ENCODE assay signal across 8 cellular contexts in genomic region chr12:34022079-34022830, GRCh38. TPM values are rescaled to one million over a fixed set of nuclear protein-coding genes. Genes with fewer than 3 reads are reported as not detected.
A peak's percentile ranks its signal among the peaks of the same experiment; 100 is the strongest.
DNase-seq lines count a peak whose midpoint lies in the region; ATAC-seq and TF ChIP-seq lines count a peak whose summit lies in the region.

TSS of gene ALG10 (plus strand) at chr12:34022496. CDS start at chr12:34022600, 104 bp downstream.

- peak within 1 kb of the TSS; percentile 88 for H3K27ac ChIP-seq in CD4-positive, alpha-beta T cell (ENCODE audit: low read depth, low read length)
- H3K27ac ChIP-seq in liver (ENCODE audit: low read depth in 1 of 2, low read length in 2 of 2) = peak within 1 kb of the TSS; percentile 74 to 77

- intact Hi-C loops in CD4-positive, alpha-beta T cell (cut with DNase I, micrococcal nuclease) = loop anchor here (1.0 to 5.0 kb wide), 4 partner anchors 1266 to 1655 kb away; partner anchors contain the start of gene DNM1L (in 1 of the 2)

- peaks cover 40% of the 10 kb centered on the region for H3K4me1 Mint-ChIP-seq in CD4-positive, alpha-beta T cell (ENCODE audit: low read depth)

- H3K9me3 Mint-ChIP-seq in CD4-positive, alpha-beta T cell = no peaks in the 10 kb centered on the region

- H3K4me3 Mint-ChIP-seq in CD4-positive, alpha-beta T cell = peak within 1 kb of the TSS; percentile 96

- H3K9ac ChIP-seq in liver (ENCODE audit: low read depth in 1 of 2, low read length in 2 of 2) = peak within 1 kb of the TSS; percentile 78 to 84

- ATAC-seq in CD4-positive, alpha-beta T cell (ENCODE audit: poor library complexity) = peak; percentile 96
- ATAC-seq in GM19397 (IDR thresholded peaks at IDR 0.05; ENCODE audit: unreplicated experiment) (peak; percentile 100), HG03571 (IDR thresholded peaks at IDR 0.05; ENCODE audit: unreplicated experiment) (peak; percentile 100)

- CTCF ChIA-PET in CD4-positive, alpha-beta T cell (lab: Charles Lee) = interaction anchor here (0.6 to 1.7 kb wide), 7 partner anchors 11 to 1475 kb away, joined by 3 to 13 read pairs (median 3); partner anchors contain the start of genes DNM1L and YARS2

- DNase-seq in CD4-positive, alpha-beta T cell = peak; percentile 91 to 98 (median 94)
- DNase-seq in NCI-H82 (lab: John Stamatoyannopoulos, UW) (peak; percentile 99), dermis microvascular lymphatic vessel endothelial cell (ENCODE audit: low read depth in 2 of 2) (peak; percentile 96 to 97)
- peak; percentile 93 to 95 for DNase-seq in activated CD4-positive, alpha-beta T cell treated with anti-CD3 and anti-CD28 coated beads, Interleukin-2, amount 50 U/mL, for 48 hours
- DNase-seq in stimulated activated CD4-positive, alpha-beta T cell treated with anti-CD3 and anti-CD28 coated beads, Interleukin-4, amount 100 ng/mL, for 24 hours = peak; percentile 98

- no peaks in the 10 kb centered on the region for H3K9me3 ChIP-seq in CD4-positive, alpha-beta T cell (ENCODE audit: control insufficient read depth, low read length)
- no peaks in the 10 kb centered on the region for H3K9me3 ChIP-seq in liver (ENCODE audit: control insufficient read depth in 4 of 4, low read length in 3 of 4)

- peaks cover 0 to 4% (median 2%) of the 10 kb centered on the region in 4 donors for H3K36me3 ChIP-seq in liver (ENCODE audit: control insufficient read depth in 4 of 4, insufficient read depth in 3 of 4, low read depth in 1 of 4, low read length in 3 of 4)

- peaks cover 0 to 14% (median 10%) of the 10 kb centered on the region in 4 donors for H3K4me1 ChIP-seq in liver (ENCODE audit: control insufficient read depth in 4 of 4, insufficient read depth in 4 of 4, low read length in 3 of 4)

- peak; percentile 76 for TF ChIP-seq CTCF in CD4-positive, alpha-beta T cell (IDR thresholded peaks at IDR 0.05)
- TF ChIP-seq CTCF in liver (IDR thresholded peaks at IDR 0.05; ENCODE audit: low read depth, low read length, missing input control) = peak; percentile 87

- H3K27me3 ChIP-seq in CD4-positive, alpha-beta T cell (ENCODE audit: control insufficient read depth, insufficient read depth, low read length) = no peaks in the 10 kb centered on the region
- no peaks in the 10 kb centered on the region for H3K27me3 ChIP-seq in liver (ENCODE audit: control insufficient read depth in 4 of 4, insufficient read depth in 4 of 4, low read length in 3 of 4)

- peak within 1 kb of the TSS; percentile 99 for H3K27ac Mint-ChIP-seq in CD4-positive, alpha-beta T cell

- peaks cover 32% of the 10 kb centered on the region for H3K36me3 Mint-ChIP-seq in CD4-positive, alpha-beta T cell (ENCODE audit: low read depth)

- POLR2A ChIA-PET in CD4-positive, alpha-beta T cell (lab: Charles Lee) = interaction anchor here (0.7 to 4.5 kb wide), 4 partner anchors 11 to 1344 kb away, joined by 3 to 71 read pairs (median 7); partner anchors contain the start of genes DNM1L and YARS2

- WGBS in liver = under 1% methylated on average over 44 of the region's 44 CpGs

- peak; percentile 90 to 91 for TF ChIP-seq RAD21 in liver (IDR thresholded peaks at IDR 0.05)

- peak within 1 kb of the TSS; percentile 61 to 95 (median 76) for H3K4me3 ChIP-seq in liver (ENCODE audit: low read depth in 1 of 3, low read length in 3 of 3)

- H3K27me3 Mint-ChIP-seq in CD4-positive, alpha-beta T cell = no peaks in the 10 kb centered on the region

TF ChIP-seq in liver, 16 proteins besides CTCF, POLR2A, EP300 and RAD21:
- TF ChIP-seq RXRA (IDR thresholded peaks at IDR 0.05) (peak; percentile 48 to 66), JUND (IDR thresholded peaks at IDR 0.05) (peak; percentile 48 to 54), FOXA2 (IDR thresholded peaks at IDR 0.05) (peak; percentile 45), FOXA1 (IDR thresholded peaks at IDR 0.05) (peak; percentile 12), NR2F2 (IDR thresholded peaks at IDR 0.05) (peak; percentile 70), HNF4G (IDR thresholded peaks at IDR 0.05) (no peak), SP1 (IDR thresholded peaks at IDR 0.05) (peak; percentile 68), HNF4A (conservative IDR thresholded peaks at IDR 0.05) (peak; percentile 32 to 40), EGR1 (IDR thresholded peaks at IDR 0.05; ENCODE audit: low read depth in 2 of 2) (peak in 1 of 2 donors; percentile 68), GABPA (IDR thresholded peaks at IDR 0.05 in 1 of 2, conservative IDR thresholded peaks at IDR 0.05 in 1 of 2) (peak; percentile 96 to 98), YY1 (IDR thresholded peaks at IDR 0.05) (peak; percentile 89), ZBTB33 (IDR thresholded peaks at IDR 0.05) (peak; percentile 89), TAF1 (conservative IDR thresholded peaks at IDR 0.05) (peak; percentile 42)
- TF ChIP-seq, protein P1, sequence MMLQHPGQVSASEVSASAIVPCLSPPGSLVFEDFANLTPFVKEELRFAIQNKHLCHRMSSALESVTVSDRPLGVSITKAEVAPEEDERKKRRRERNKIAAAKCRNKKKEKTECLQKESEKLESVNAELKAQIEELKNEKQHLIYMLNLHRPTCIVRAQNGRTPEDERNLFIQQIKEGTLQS (IDR thresholded peaks at IDR 0.05) = peak; percentile 18
- TF ChIP-seq, protein P2, sequence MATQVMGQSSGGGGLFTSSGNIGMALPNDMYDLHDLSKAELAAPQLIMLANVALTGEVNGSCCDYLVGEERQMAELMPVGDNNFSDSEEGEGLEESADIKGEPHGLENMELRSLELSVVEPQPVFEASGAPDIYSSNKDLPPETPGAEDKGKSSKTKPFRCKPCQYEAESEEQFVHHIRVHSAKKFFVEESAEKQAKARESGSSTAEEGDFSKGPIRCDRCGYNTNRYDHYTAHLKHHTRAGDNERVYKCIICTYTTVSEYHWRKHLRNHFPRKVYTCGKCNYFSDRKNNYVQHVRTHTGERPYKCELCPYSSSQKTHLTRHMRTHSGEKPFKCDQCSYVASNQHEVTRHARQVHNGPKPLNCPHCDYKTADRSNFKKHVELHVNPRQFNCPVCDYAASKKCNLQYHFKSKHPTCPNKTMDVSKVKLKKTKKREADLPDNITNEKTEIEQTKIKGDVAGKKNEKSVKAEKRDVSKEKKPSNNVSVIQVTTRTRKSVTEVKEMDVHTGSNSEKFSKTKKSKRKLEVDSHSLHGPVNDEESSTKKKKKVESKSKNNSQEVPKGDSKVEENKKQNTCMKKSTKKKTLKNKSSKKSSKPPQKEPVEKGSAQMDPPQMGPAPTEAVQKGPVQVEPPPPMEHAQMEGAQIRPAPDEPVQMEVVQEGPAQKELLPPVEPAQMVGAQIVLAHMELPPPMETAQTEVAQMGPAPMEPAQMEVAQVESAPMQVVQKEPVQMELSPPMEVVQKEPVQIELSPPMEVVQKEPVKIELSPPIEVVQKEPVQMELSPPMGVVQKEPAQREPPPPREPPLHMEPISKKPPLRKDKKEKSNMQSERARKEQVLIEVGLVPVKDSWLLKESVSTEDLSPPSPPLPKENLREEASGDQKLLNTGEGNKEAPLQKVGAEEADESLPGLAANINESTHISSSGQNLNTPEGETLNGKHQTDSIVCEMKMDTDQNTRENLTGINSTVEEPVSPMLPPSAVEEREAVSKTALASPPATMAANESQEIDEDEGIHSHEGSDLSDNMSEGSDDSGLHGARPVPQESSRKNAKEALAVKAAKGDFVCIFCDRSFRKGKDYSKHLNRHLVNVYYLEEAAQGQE (IDR thresholded peaks at IDR 0.05) = peak; percentile 65
- TF ChIP-seq, protein P3, sequence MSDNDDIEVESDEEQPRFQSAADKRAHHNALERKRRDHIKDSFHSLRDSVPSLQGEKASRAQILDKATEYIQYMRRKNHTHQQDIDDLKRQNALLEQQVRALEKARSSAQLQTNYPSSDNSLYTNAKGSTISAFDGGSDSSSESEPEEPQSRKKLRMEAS (IDR thresholded peaks at IDR 0.05) = peak; percentile 70

RNA-seq across cellular contexts. Expression of gene ALG10, which starts in this region (rescaled TPM):
- total RNA-seq in CD4-positive, alpha-beta T cell = 10 to 100 TPM in 1 of 2 experiments, 1 to 10 TPM in 1; 9.0 to 10.7 TPM
- total RNA-seq in dermis microvascular lymphatic vessel endothelial cell (14.8 and 17.4 TPM in 2 replicates), liver (10 to 100 TPM in 1 of 2 donors, 1 to 10 TPM in 1; 6.0 to 12.7 TPM)
- polyA plus RNA-seq in liver = 1 to 10 TPM in 1 of 2 donors, under 1 TPM in 1; 0.44 to 2.3 TPM

Comparison
In these comparisons a context has a peak if more than half of its experiments do, and no peak if none do; other contexts are left out.
1. Peak in every context shown above with its lines: DNase-seq, ATAC-seq, H3K4me3 ChIP-seq and H3K27ac ChIP-seq.